Comparison of ENCODE assay signal across 30 cellular contexts in genomic region chr2:54476852-54477251, GRCh38. TPM values are rescaled to one million over a fixed set of nuclear protein-coding genes. Genes with fewer than 3 reads are reported as not detected.
A peak's percentile ranks its signal among the peaks of the same experiment; 100 is the strongest.
DNase-seq lines count a peak whose midpoint lies in the region; ATAC-seq and TF ChIP-seq lines count a peak whose summit lies in the region.
"Had no signal": no experiment of that assay in that cellular context is flagged by ENCODE, and none has a peak within 500 bp of the region (broad histone marks: within the 10 kb centered on the region; RNA-seq: fewer than 3 reads in every experiment).

No MANE protein-coding gene starts in this region.

- H3K4me3 ChIP-seq in fibroblast of villous mesenchyme (ENCODE audit: low read depth, low read length), result no peak overlapping the region
- no peak overlapping the region for H3K4me3 ChIP-seq in psoas muscle
- no peak overlapping the region for H3K4me3 ChIP-seq in MM.1S (ENCODE audit: low read length)
- H3K4me3 ChIP-seq: ascending aorta, gastroesophageal sphincter, prostate gland had no signal

- peaks cover 0 to 4% of the 10 kb centered on the region in 2 donors for H3K9me3 Mint-ChIP-seq in natural killer cell
- no peaks in the 10 kb centered on the region for H3K9me3 Mint-ChIP-seq in natural killer cell treated with Interleukin-12 subunit alpha and Interleukin-12 subunit beta and Interleukin-15 and Interleukin-18, amount 100 ng/mL, for 72 hours
- H3K9me3 Mint-ChIP-seq: activated CD4-positive, alpha-beta T cell treated with anti-CD3 and anti-CD28 coated beads, Interleukin-2, amount 10 ng/mL, durations not matched to agents 24 days and 14 days; HFFc6; stimulated activated memory B cell treated with anti-CD40 and anti-IgM and Interleukin-4, amounts not matched to agents 10 μg/mL and 1 μg/mL and 100 μg/mL, for 72 hours; WTC11 had no signal

- no peaks in the 10 kb centered on the region for H3K36me3 Mint-ChIP-seq in natural killer cell
- H3K36me3 Mint-ChIP-seq in natural killer cell treated with Interleukin-12 subunit alpha and Interleukin-12 subunit beta and Interleukin-15 and Interleukin-18, amount 100 ng/mL, for 72 hours, result no peaks in the 10 kb centered on the region
- H3K36me3 Mint-ChIP-seq: activated naive CD8-positive, alpha-beta T cell; CD4-positive, alpha-beta memory T cell; stimulated activated memory B cell treated with anti-CD40 and anti-IgM and Interleukin-4, amounts not matched to agents 10 μg/mL and 1 μg/mL and 100 μg/mL, for 72 hours; WTC11 had no signal

- WGBS in psoas muscle, 3 donors, result 34 to 46% (median 37%) methylated on average over 2 of the region's 2 CpGs

- H3K27ac ChIP-seq in psoas muscle (peak overlapping the region; percentile 7), MM.1S (ENCODE audit: low read length) (no peak overlapping the region)
- H3K27ac ChIP-seq: neutrophil, prostate gland had no signal

- H3K4me3 Mint-ChIP-seq in natural killer cell, result no peak overlapping the region
- H3K4me3 Mint-ChIP-seq in natural killer cell treated with Interleukin-12 subunit alpha and Interleukin-12 subunit beta and Interleukin-15 and Interleukin-18, amount 100 ng/mL, for 72 hours, result no peak overlapping the region
- H3K4me3 Mint-ChIP-seq: activated CD4-positive, alpha-beta T cell treated with anti-CD3 and anti-CD28 coated beads, Interleukin-2, amount 10 ng/mL, durations not matched to agents 24 days and 14 days; activated naive CD8-positive, alpha-beta T cell; B cell; CD4-positive, alpha-beta memory T cell; dendritic cell treated with granulocyte-macrophage colony-stimulating factor and Interleukin-4, amounts not matched to agents 40 ng/mL and 50 ng/mL, for 4 days; HFFc6; stimulated activated memory B cell treated with anti-CD40 and anti-IgM and Interleukin-4, amounts not matched to agents 10 μg/mL and 1 μg/mL and 100 μg/mL, for 72 hours; WTC11 had no signal

- peak overlapping the region; percentile 22 to 26 for H3K27ac Mint-ChIP-seq in natural killer cell
- no peak overlapping the region for H3K27ac Mint-ChIP-seq in natural killer cell treated with Interleukin-12 subunit alpha and Interleukin-12 subunit beta and Interleukin-15 and Interleukin-18, amount 100 ng/mL, for 72 hours
- H3K27ac Mint-ChIP-seq: activated CD4-positive, alpha-beta T cell treated with anti-CD3 and anti-CD28 coated beads, Interleukin-2, amount 10 ng/mL, durations not matched to agents 24 days and 14 days; activated naive CD8-positive, alpha-beta T cell; B cell; CD4-positive, alpha-beta memory T cell; dendritic cell treated with granulocyte-macrophage colony-stimulating factor and Interleukin-4, amounts not matched to agents 40 ng/mL and 50 ng/mL, for 4 days; HFFc6; stimulated activated memory B cell treated with anti-CD40 and anti-IgM and Interleukin-4, amounts not matched to agents 10 μg/mL and 1 μg/mL and 100 μg/mL, for 72 hours; WTC11 had no signal

- H3K4me1 Mint-ChIP-seq in natural killer cell, result peaks cover 5 to 7% of the 10 kb centered on the region in 2 donors
- H3K4me1 Mint-ChIP-seq in natural killer cell treated with Interleukin-12 subunit alpha and Interleukin-12 subunit beta and Interleukin-15 and Interleukin-18, amount 100 ng/mL, for 72 hours (ENCODE audit: low read depth in 2 of 2), result peaks cover 0 to 7% of the 10 kb centered on the region in 2 donors
- H3K4me1 Mint-ChIP-seq: activated CD4-positive, alpha-beta T cell treated with anti-CD3 and anti-CD28 coated beads, Interleukin-2, amount 10 ng/mL, durations not matched to agents 24 days and 14 days; B cell; stimulated activated memory B cell treated with anti-CD40 and anti-IgM and Interleukin-4, amounts not matched to agents 10 μg/mL and 1 μg/mL and 100 μg/mL, for 72 hours had no signal

- H3K79me2 ChIP-seq in MM.1S (ENCODE audit: low read length), result no peaks in the 10 kb centered on the region

- H3K27me3 ChIP-seq in psoas muscle (ENCODE audit: insufficient read depth in 3 of 3, low read length in 2 of 3) (no peaks in the 10 kb centered on the region), MM.1S (replicated peaks; ENCODE audit: insufficient read depth, low read length) (no peaks in the 10 kb centered on the region)
- H3K27me3 ChIP-seq: ascending aorta, gastroesophageal sphincter, neutrophil had no signal

- ATAC-seq in natural killer cell (no peak), psoas muscle (no peak), GM18868 (IDR thresholded peaks at IDR 0.05; ENCODE audit: unreplicated experiment) (no peak), HG02571 (IDR thresholded peaks at IDR 0.05; ENCODE audit: unreplicated experiment) (no peak)
- ATAC-seq in natural killer cell treated with Interleukin-12 subunit alpha and Interleukin-12 subunit beta and Interleukin-15 and Interleukin-18, amount 100 ng/mL, for 72 hours, result no peak
- ATAC-seq: esophagus mucosa; gastroesophageal sphincter; stimulated activated memory B cell treated with anti-CD40 and anti-IgM and Interleukin-4, amounts not matched to agents 10 μg/mL and 1 μg/mL and 100 μg/mL, for 72 hours; WTC11 had no signal

- intact Hi-C loops in natural killer cell (cut with micrococcal nuclease), result no loop called here
- intact Hi-C loops in psoas muscle (cut with DNase I), result no loop called here

- H3F3A ChIP-seq in MM.1S (ENCODE audit: insufficient read depth, low read length), result no peaks in the 10 kb centered on the region

- no peaks in the 10 kb centered on the region for H3K27me3 Mint-ChIP-seq in natural killer cell (ENCODE audit: low read depth in 2 of 2)
- no peaks in the 10 kb centered on the region for H3K27me3 Mint-ChIP-seq in natural killer cell treated with Interleukin-12 subunit alpha and Interleukin-12 subunit beta and Interleukin-15 and Interleukin-18, amount 100 ng/mL, for 72 hours
- H3K27me3 Mint-ChIP-seq: activated naive CD8-positive, alpha-beta T cell; B cell; dendritic cell treated with granulocyte-macrophage colony-stimulating factor and Interleukin-4, amounts not matched to agents 40 ng/mL and 50 ng/mL, for 4 days; stimulated activated memory B cell treated with anti-CD40 and anti-IgM and Interleukin-4, amounts not matched to agents 10 μg/mL and 1 μg/mL and 100 μg/mL, for 72 hours had no signal

- H3K36me3 ChIP-seq in psoas muscle (ENCODE audit: insufficient read depth in 1 of 2, low read depth in 1 of 2), result no peaks in the 10 kb centered on the region
- H3K36me3 ChIP-seq in MM.1S (replicated peaks; ENCODE audit: insufficient read depth, low read length), result no peaks in the 10 kb centered on the region
- H3K36me3 ChIP-seq: ascending aorta, gastroesophageal sphincter, neutrophil, prostate gland had no signal

- peaks cover 42% of the 10 kb centered on the region for H3K4me1 ChIP-seq in psoas muscle
- no peaks in the 10 kb centered on the region for H3K4me1 ChIP-seq in MM.1S (ENCODE audit: low read length)
- H3K4me1 ChIP-seq: prostate gland had no signal

- H2AFZ ChIP-seq in MM.1S (ENCODE audit: low read length), result no peak overlapping the region

- no peak overlapping the region for H3K9ac ChIP-seq in MM.1S (ENCODE audit: low read length)

- no peak for TF ChIP-seq CTCF in natural killer cell (IDR thresholded peaks at IDR 0.05)
- no peak for TF ChIP-seq CTCF in fibroblast of villous mesenchyme (IDR thresholded peaks at IDR 0.05; ENCODE audit: insufficient read depth, low read depth, low read length)
- no peak for TF ChIP-seq CTCF in psoas muscle (IDR thresholded peaks at IDR 0.05)
- TF ChIP-seq CTCF in MM.1S (IDR thresholded peaks at IDR 0.05; ENCODE audit: low read length), result no peak

- H3K4me2 ChIP-seq in MM.1S (ENCODE audit: low read depth, low read length), result no peak overlapping the region

- DNase-seq in natural killer cell (no peak), fibroblast of villous mesenchyme (ENCODE audit: low read depth) (peak; percentile 47), psoas muscle (no peak), MM.1S (no peak), 8988T (no peak)
- no peak for DNase-seq in natural killer cell treated with Interleukin-12 subunit alpha and Interleukin-12 subunit beta and Interleukin-15 and Interleukin-18, amount 100 ng/mL, for 72 hours (ENCODE audit: low spot score)
- DNase-seq: activated CD4-positive, alpha-beta T cell treated with anti-CD3 and anti-CD28 coated beads, Interleukin-2, amount 10 ng/mL, durations not matched to agents 24 days and 14 days; activated effector memory CD4-positive, alpha-beta T cell treated with anti-CD3 and anti-CD28 coated beads, Interleukin-2, amount 50 U/mL, for 16 hours; activated T-cell treated with anti-CD3 and anti-CD28 coated beads, Interleukin-2, amount 50 U/mL, for 1 hour; CD4-positive, alpha-beta memory T cell; central memory CD4-positive, alpha-beta T cell; GOT3; HFFc6; hypothalamus; mesenchymal stem cell; NCI-H1092; NCI-H1694 treated with DMSO at 0.1 percent for 48 hours; substantia nigra had no signal

- H3K9me3 ChIP-seq in psoas muscle (no peaks in the 10 kb centered on the region), MM.1S (replicated peaks; ENCODE audit: insufficient read depth, low read length) (no peaks in the 10 kb centered on the region)
- H3K9me3 ChIP-seq: ascending aorta, gastroesophageal sphincter, prostate gland had no signal

- no peaks in the 10 kb centered on the region for H3K9me2 ChIP-seq in MM.1S (replicated peaks; ENCODE audit: insufficient read depth, low read length)

- H4K20me1 ChIP-seq in MM.1S (ENCODE audit: insufficient read depth, low read length), result no peaks in the 10 kb centered on the region

RNA-seq across cellular contexts. Expression of gene SPTBN1, which starts 20.7 kb away (rescaled TPM):
- total RNA-seq in natural killer cell, result 100 to 1,000 TPM in 1 of 3 donors, 10 to 100 TPM in 2; 65.7 to 142 (median 68.3) TPM
- total RNA-seq in natural killer cell treated with Interleukin-12 subunit alpha and Interleukin-12 subunit beta and Interleukin-15 and Interleukin-18, amount 100 ng/mL, for 72 hours, result 10 to 100 TPM; 39.1 to 41.8 TPM
- 181 and 200 TPM in 2 replicates for total RNA-seq in fibroblast of villous mesenchyme
- total RNA-seq in psoas muscle, result 100 to 1,000 TPM in 1 of 4 donors, 10 to 100 TPM in 3; 87.8 to 180 (median 96.2) TPM
- polyA plus RNA-seq in psoas muscle, result 10 to 100 TPM; 22.9 to 56.1 (median 32.9) TPM

Comparison
In these comparisons a context has a peak if more than half of its experiments do, and no peak if none do; other contexts are left out.
1. H3K27ac Mint-ChIP-seq: peak in natural killer cell (2 of 2); none in natural killer cell treated with Interleukin-12 subunit alpha and Interleukin-12 subunit beta and Interleukin-15 and Interleukin-18, amount 100 ng/mL, for 72 hours (0 of 2).